In the genomic region with DNA sequence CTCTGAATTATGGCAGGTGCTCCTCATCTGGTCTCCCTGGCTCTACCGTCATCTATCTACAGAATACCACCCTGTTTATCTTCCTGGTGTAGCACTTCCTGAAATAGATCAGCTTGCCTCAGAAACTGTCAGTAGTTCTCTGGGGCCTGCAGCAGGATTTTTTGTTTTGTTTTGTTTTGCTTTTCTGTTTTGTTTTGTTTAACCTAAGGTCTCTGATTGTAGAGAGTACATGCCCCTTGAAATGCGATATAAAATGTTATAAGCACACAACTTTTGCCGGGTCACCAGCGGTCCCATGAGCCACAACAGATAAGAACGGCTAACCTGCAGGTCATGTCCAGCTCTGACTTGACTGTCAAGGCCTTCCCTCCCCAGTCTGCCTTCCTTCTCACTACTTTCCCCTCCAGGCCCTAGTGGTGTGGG, we compare ENCODE assay signal across 12 cellular contexts. TPM values are rescaled to one million over a fixed set of nuclear protein-coding genes. Genes with fewer than 3 reads are reported as not detected.
DNase-seq lines count a peak whose midpoint lies in the region; ATAC-seq and TF ChIP-seq lines count a peak whose summit lies in the region.
"Had no signal": no experiment of that assay in that cellular context is flagged by ENCODE, and none has a peak within 500 bp of the region (broad histone marks: within the 10 kb centered on the region; RNA-seq: fewer than 3 reads in every experiment).

No MANE protein-coding gene starts in this region.

- H3K27me3 Mint-ChIP-seq in naive thymus-derived CD4-positive, alpha-beta T cell, result no peaks in the 10 kb centered on the region
- H3K27me3 Mint-ChIP-seq in osteocyte (ENCODE audit: unreplicated experiment), result no peaks in the 10 kb centered on the region

- no peaks in the 10 kb centered on the region for H3K9me3 ChIP-seq in BLaER1 treated with 17β-estradiol and CSF1 and Interleukin-3, amounts not matched to agents 10 nM and 100 nM (replicated peaks in 1 of 11)
- no peaks in the 10 kb centered on the region for H3K9me3 ChIP-seq in MM.1S (replicated peaks; ENCODE audit: insufficient read depth, low read length)
- no peaks in the 10 kb centered on the region for H3K9me3 ChIP-seq in naive thymus-derived CD4-positive, alpha-beta T cell (ENCODE audit: control insufficient read depth in 2 of 3, low read length in 3 of 3)
- H3K9me3 ChIP-seq: body of pancreas had no signal

- no peak overlapping the region for H3K4me3 ChIP-seq in BLaER1 treated with 17β-estradiol and CSF1 and Interleukin-3, amounts not matched to agents 10 nM and 100 nM
- H3K4me3 ChIP-seq in MM.1S (ENCODE audit: low read length), result 0 out of 2 replicates have a peak overlapping the region, but pooled peaks have one; percentile 9
- H3K4me3 ChIP-seq in dorsolateral prefrontal cortex, result no peak overlapping the region
- H3K4me3 ChIP-seq in naive thymus-derived CD4-positive, alpha-beta T cell (ENCODE audit: low read length), result no peak overlapping the region
- H3K4me3 ChIP-seq: body of pancreas had no signal

- H3K27me3 ChIP-seq in BLaER1 treated with 17β-estradiol and CSF1 and Interleukin-3, amounts not matched to agents 10 nM and 100 nM, result no peaks in the 10 kb centered on the region
- H3K27me3 ChIP-seq in MM.1S (replicated peaks; ENCODE audit: insufficient read depth, low read length) (no peaks in the 10 kb centered on the region), dorsolateral prefrontal cortex (no peaks in the 10 kb centered on the region)
- no peaks in the 10 kb centered on the region for H3K27me3 ChIP-seq in naive thymus-derived CD4-positive, alpha-beta T cell (ENCODE audit: control insufficient read depth in 2 of 2, insufficient read depth in 2 of 2, low read length in 2 of 2)
- H3K27me3 ChIP-seq: body of pancreas had no signal

- CTCF ChIA-PET in naive thymus-derived CD4-positive, alpha-beta T cell (lab: Charles Lee), result interaction anchor here (0.9 to 1.0 kb wide), 2 partner anchors 10 to 46 kb away, joined by 3 to 7 read pairs; a partner anchor contains a TSS

- no peak overlapping the region for H2AFZ ChIP-seq in MM.1S (ENCODE audit: low read length)

- peak; percentile 79 for ATAC-seq in naive thymus-derived CD4-positive, alpha-beta T cell
- ATAC-seq in GM19397 (IDR thresholded peaks at IDR 0.05; ENCODE audit: unreplicated experiment), result no peak
- ATAC-seq: body of pancreas had no signal

- no peak overlapping the region for H3K27ac Mint-ChIP-seq in naive thymus-derived CD4-positive, alpha-beta T cell
- no peak overlapping the region for H3K27ac Mint-ChIP-seq in osteocyte (ENCODE audit: unreplicated experiment)

- peaks cover 3 to 28% (median 24%) of the 10 kb centered on the region in 7 donors for H3K4me1 Mint-ChIP-seq in naive thymus-derived CD4-positive, alpha-beta T cell
- peaks cover 2% of the 10 kb centered on the region for H3K4me1 Mint-ChIP-seq in osteocyte (ENCODE audit: unreplicated experiment)

- intact Hi-C loops in dorsolateral prefrontal cortex (cut with DNase I), result no loop called here
- intact Hi-C loops in naive thymus-derived CD4-positive, alpha-beta T cell (cut with micrococcal nuclease), result no loop called here

- H3K79me2 ChIP-seq in MM.1S (ENCODE audit: low read length), result peaks cover 90% of the 10 kb centered on the region

- POLR2A ChIA-PET in naive thymus-derived CD4-positive, alpha-beta T cell (lab: Charles Lee), result interaction anchor here (0.8 to 1.8 kb wide), 4 partner anchors 10 to 31 kb away, joined by 3 to 11 read pairs (median 6); no protein-coding TSS in a partner anchor

- H3K4me3 Mint-ChIP-seq in naive thymus-derived CD4-positive, alpha-beta T cell, result no peak overlapping the region
- H3K4me3 Mint-ChIP-seq in osteocyte (ENCODE audit: unreplicated experiment), result no peak overlapping the region

- peak overlapping the region in 3 of 11 experiments; percentile 5 to 57 (median 44); a peak in 3 of 22 replicates for H3K9ac ChIP-seq in BLaER1 treated with 17β-estradiol and CSF1 and Interleukin-3, amounts not matched to agents 10 nM and 100 nM
- peak overlapping the region; percentile 24; the same call in 1 of the 2 replicates for H3K9ac ChIP-seq in MM.1S (ENCODE audit: low read length)

- peak; percentile 31 for DNase-seq in MM.1S
- no peak for DNase-seq in dorsolateral prefrontal cortex
- peak in 2 of 9 donors; percentile 11 to 15 for DNase-seq in naive thymus-derived CD4-positive, alpha-beta T cell
- no peak for DNase-seq in osteocyte (ENCODE audit: extremely low spot score, unreplicated experiment)
- no peak for DNase-seq in A172 (ENCODE audit: low spot score)
- DNase-seq in T-helper 1 cell, result no peak
- DNase-seq: activated T-cell treated with anti-CD3 and anti-CD28 coated beads for 4 hours; mesendoderm; stimulated activated CD8-positive, alpha-beta memory T cell treated with anti-CD3 and anti-CD28 coated beads, Interleukin-4, amount 100 ng/mL, for 48 hours had no signal

- TF ChIP-seq CTCF in MM.1S (IDR thresholded peaks at IDR 0.05; ENCODE audit: low read length) (no peak), dorsolateral prefrontal cortex (IDR thresholded peaks at IDR 0.05 in 54 of 56, conservative IDR thresholded peaks at IDR 0.05 in 2 of 56; ENCODE audit: low read depth in 1 of 56, partially characterized antibody in 56 of 56) (no peak), osteocyte (IDR thresholded peaks at IDR 0.05) (no peak)

- H3F3A ChIP-seq in MM.1S (ENCODE audit: insufficient read depth, low read length), result peaks cover 37% of the 10 kb centered on the region

- H3K9me3 Mint-ChIP-seq in naive thymus-derived CD4-positive, alpha-beta T cell, result peaks cover 0 to 2% (median 0%) of the 10 kb centered on the region in 11 donors
- H3K9me3 Mint-ChIP-seq in osteocyte (ENCODE audit: unreplicated experiment), result no peaks in the 10 kb centered on the region

- peaks cover 73 to 100% (median 99%) of the 10 kb centered on the region in 11 experiments for H4K20me1 ChIP-seq in BLaER1 treated with 17β-estradiol and CSF1 and Interleukin-3, amounts not matched to agents 10 nM and 100 nM
- H4K20me1 ChIP-seq in MM.1S (ENCODE audit: insufficient read depth, low read length), result no peaks in the 10 kb centered on the region

- no peaks in the 10 kb centered on the region for H3K9me2 ChIP-seq in MM.1S (replicated peaks; ENCODE audit: insufficient read depth, low read length)

- peaks cover 33 to 88% (median 69%) of the 10 kb centered on the region in 11 experiments for H3K36me3 ChIP-seq in BLaER1 treated with 17β-estradiol and CSF1 and Interleukin-3, amounts not matched to agents 10 nM and 100 nM
- no peaks in the 10 kb centered on the region; the same call in 1 of the 2 replicates for H3K36me3 ChIP-seq in MM.1S (replicated peaks; ENCODE audit: insufficient read depth, low read length)
- peaks cover 0 to 6% (median 0%) of the 10 kb centered on the region in 3 experiments for H3K36me3 ChIP-seq in naive thymus-derived CD4-positive, alpha-beta T cell (ENCODE audit: control insufficient read depth in 2 of 3, insufficient read depth in 3 of 3, low read length in 3 of 3)

- H3K4me1 ChIP-seq in BLaER1 treated with 17β-estradiol and CSF1 and Interleukin-3, amounts not matched to agents 10 nM and 100 nM, result peaks cover 15 to 61% (median 28%) of the 10 kb centered on the region in 10 experiments
- peaks cover 43% of the 10 kb centered on the region for H3K4me1 ChIP-seq in MM.1S (ENCODE audit: low read length)
- peaks cover 0 to 30% of the 10 kb centered on the region in 2 donors for H3K4me1 ChIP-seq in naive thymus-derived CD4-positive, alpha-beta T cell (ENCODE audit: control insufficient read depth in 2 of 2, insufficient read depth in 2 of 2, low read length in 2 of 2)

- peak overlapping the region in 5 of 11 experiments; percentile 4 to 52 (median 34); a peak in 7 of 22 replicates for H3K27ac ChIP-seq in BLaER1 treated with 17β-estradiol and CSF1 and Interleukin-3, amounts not matched to agents 10 nM and 100 nM
- H3K27ac ChIP-seq in MM.1S (ENCODE audit: low read length) (peak overlapping the region; percentile 62; the same call in 1 of the 2 replicates), dorsolateral prefrontal cortex (peak overlapping the region in 56 of 59 donors; percentile 2 to 82 (median 52))
- peak overlapping the region; percentile 57 for H3K27ac ChIP-seq in naive thymus-derived CD4-positive, alpha-beta T cell (ENCODE audit: low read depth, low read length)

- peak overlapping the region; percentile 0 to 69 (median 37); a peak in 14 of 22 replicates for H3K4me2 ChIP-seq in BLaER1 treated with 17β-estradiol and CSF1 and Interleukin-3, amounts not matched to agents 10 nM and 100 nM
- H3K4me2 ChIP-seq in MM.1S (ENCODE audit: low read depth, low read length), result peak overlapping the region; percentile 51

- H3K36me3 Mint-ChIP-seq in naive thymus-derived CD4-positive, alpha-beta T cell, result peaks cover 3 to 12% (median 7%) of the 10 kb centered on the region in 5 donors
- peaks cover 5% of the 10 kb centered on the region for H3K36me3 Mint-ChIP-seq in osteocyte (ENCODE audit: unreplicated experiment)

RNA-seq across cellular contexts. Expression of a gene that starts 26.6 kb away (rescaled TPM):
- total RNA-seq in dorsolateral prefrontal cortex (10 to 100 TPM; 44.1 to 80.1 (median 58.8) TPM), osteocyte (22.3 and 23.8 TPM in 2 replicates)
- total RNA-seq in naive thymus-derived CD4-positive, alpha-beta T cell, result 100 to 1,000 TPM in 4 of 5 experiments, 10 to 100 TPM in 1; 18.9 to 105 (median 102) TPM
- 10 to 100 TPM; 61.7 to 67.5 TPM for polyA plus RNA-seq in naive thymus-derived CD4-positive, alpha-beta T cell
- total RNA-seq in A172 (2014; rRNA removed; shearing (Covaris generic)), result 7.1 and 9.6 TPM in 2 replicates

RNA-seq across cellular contexts. Expression of a gene that starts 45.9 kb away (rescaled TPM):
- total RNA-seq in dorsolateral prefrontal cortex, result 100 to 1,000 TPM in 3 of 120 experiments, 10 to 100 TPM in 117; 35.0 to 115 (median 64.3) TPM
- total RNA-seq in naive thymus-derived CD4-positive, alpha-beta T cell, result 100 to 1,000 TPM in 4 of 5 experiments, 10 to 100 TPM in 1; 61.8 to 170 (median 119) TPM
- 100 to 1,000 TPM; 415 to 455 TPM for polyA plus RNA-seq in naive thymus-derived CD4-positive, alpha-beta T cell
- total RNA-seq in osteocyte, result 261 and 282 TPM in 2 replicates
- total RNA-seq in A172 (2014; rRNA removed; shearing (Covaris generic)), result 367 and 419 TPM in 2 replicates
